Comparison of ENCODE assay signal across 19 cellular contexts in genomic region chr3:86481031-86481430, GRCh38.
A peak's percentile ranks its signal among the peaks of the same experiment; 100 is the strongest.
DNase-seq lines count a peak whose midpoint lies in the region; TF ChIP-seq lines count a peak whose summit lies in the region.
"Had no signal": no experiment of that assay in that cellular context is flagged by ENCODE, and none has a peak within 500 bp of the region (broad histone marks: within the 10 kb centered on the region; RNA-seq: fewer than 3 reads in every experiment).

No MANE protein-coding gene starts in this region.

- no peak overlapping the region for H3K4me2 ChIP-seq in OCI-LY3 (ENCODE audit: low read length)

- no peaks in the 10 kb centered on the region for H3K9me3 ChIP-seq in OCI-LY3 (ENCODE audit: insufficient read depth, low read length)
- no peaks in the 10 kb centered on the region for H3K9me3 ChIP-seq in endodermal cell (ENCODE audit: control insufficient read depth, low read length)
- H3K9me3 ChIP-seq: MG63 had no signal

- H3K36me3 ChIP-seq in OCI-LY3 (replicated peaks; ENCODE audit: low read depth, low read length), result no peaks in the 10 kb centered on the region
- no peaks in the 10 kb centered on the region for H3K36me3 ChIP-seq in endodermal cell (ENCODE audit: control insufficient read depth, insufficient read depth, low read length)
- H3K36me3 ChIP-seq: MG63 had no signal

- intact Hi-C loops in dorsolateral prefrontal cortex (cut with DNase I), result no loop called here

- H3K9ac ChIP-seq in OCI-LY3 (ENCODE audit: low read length) (no peak overlapping the region), endodermal cell (ENCODE audit: extremely low read depth, low read length, poor library complexity, severe bottlenecking) (no peak overlapping the region)

- H3K4me1 ChIP-seq in OCI-LY3 (ENCODE audit: low read length), result no peaks in the 10 kb centered on the region
- peaks cover 3% of the 10 kb centered on the region for H3K4me1 ChIP-seq in endodermal cell (ENCODE audit: control insufficient read depth, insufficient read depth, low read length)

- no peak for TF ChIP-seq CTCF in OCI-LY3 (IDR thresholded peaks at IDR 0.05; ENCODE audit: low read depth, low read length)
- TF ChIP-seq CTCF in endodermal cell (conservative IDR thresholded peaks at IDR 0.05), result no peak
- no peak for TF ChIP-seq CTCF in dorsolateral prefrontal cortex (IDR thresholded peaks at IDR 0.05 in 54 of 56, conservative IDR thresholded peaks at IDR 0.05 in 2 of 56; ENCODE audit: low read depth in 1 of 56, partially characterized antibody in 56 of 56)

- H3K4me3 ChIP-seq in OCI-LY3 (ENCODE audit: low read length) (no peak overlapping the region), endodermal cell (ENCODE audit: low read length) (no peak overlapping the region), dorsolateral prefrontal cortex (no peak overlapping the region)
- H3K4me3 ChIP-seq: MG63, SK-N-MC had no signal

- no peaks in the 10 kb centered on the region for H3K36me3 Mint-ChIP-seq in endodermal cell (ENCODE audit: low read depth)

- H3K9me3 Mint-ChIP-seq in endodermal cell, result peaks cover 4% of the 10 kb centered on the region

- peak overlapping the region; percentile 74 for H3K27ac Mint-ChIP-seq in endodermal cell

- no peaks in the 10 kb centered on the region for H3K4me1 Mint-ChIP-seq in endodermal cell

- DNase-seq in DMS53 (lab: John Stamatoyannopoulos, UW), result peak; percentile 6
- DNase-seq in DMS53 treated with DMSO at 0.1 percent for 48 hours (lab: John Stamatoyannopoulos, UW; ENCODE audit: unreplicated experiment), result no peak
- no peak for DNase-seq in endodermal cell
- DNase-seq in NOMO-1 treated with DMSO at 0.1 percent for 48 hours (lab: John Stamatoyannopoulos, UW; ENCODE audit: unreplicated experiment), result no peak
- DNase-seq in NCI-H1092 treated with DMSO at 0.1 percent for 48 hours (lab: John Stamatoyannopoulos, UW), result no peak
- no peak for DNase-seq in dorsolateral prefrontal cortex
- DNase-seq: ACHN; Calu3; KBM-7; MG63; NCI-H1417; NCI-H2029 treated with DMSO at 0.1 percent for 48 hours; NCI-H526; NCI-H82; NK-92 treated with Interleukin-12 subunit alpha and Interleukin-12 subunit beta, amount 100 ng/mL, for 24 hours; SIG-M5 had no signal

- H4K20me1 ChIP-seq in OCI-LY3 (ENCODE audit: insufficient read depth, low read length), result no peaks in the 10 kb centered on the region

- H3K27ac ChIP-seq in OCI-LY3 (ENCODE audit: low read length) (no peak overlapping the region), endodermal cell (ENCODE audit: low read depth, low read length) (no peak overlapping the region), dorsolateral prefrontal cortex (no peak overlapping the region)
- H3K27ac ChIP-seq: 22Rv1, SK-N-MC had no signal

- peak overlapping the region; percentile 9; the same call in 1 of the 2 replicates for H2AFZ ChIP-seq in OCI-LY3 (ENCODE audit: low read depth, low read length)

- H3K27me3 ChIP-seq in OCI-LY3 (ENCODE audit: low read depth, low read length) (no peaks in the 10 kb centered on the region), endodermal cell (ENCODE audit: control insufficient read depth, insufficient read depth, low read length, poor library complexity, severe bottlenecking) (no peaks in the 10 kb centered on the region), dorsolateral prefrontal cortex (no peaks in the 10 kb centered on the region)
- H3K27me3 ChIP-seq: MG63 had no signal

- H3K27me3 Mint-ChIP-seq in endodermal cell (ENCODE audit: insufficient read depth), result no peaks in the 10 kb centered on the region

- no peak overlapping the region for H3K4me3 Mint-ChIP-seq in endodermal cell

- no peaks in the 10 kb centered on the region for H3K79me2 ChIP-seq in OCI-LY3 (ENCODE audit: low read length)
